Comparison of ENCODE assay signal across 11 cellular contexts in genomic region chr13:101289764-101290163, GRCh38.
DNase-seq lines count a peak whose midpoint lies in the region; ATAC-seq, FAIRE-seq and TF ChIP-seq lines count a peak whose summit lies in the region.
"Had no signal": no experiment of that assay in that cellular context is flagged by ENCODE, and none has a peak within 500 bp of the region (broad histone marks: within the 10 kb centered on the region; RNA-seq: fewer than 3 reads in every experiment).

No MANE protein-coding gene starts in this region.

- no peak overlapping the region for H2BK15ac ChIP-seq in H1 (ENCODE audit: low read length)

- no peak overlapping the region for H2BK12ac ChIP-seq in H1 (ENCODE audit: low read depth, low read length)

- no peaks in the 10 kb centered on the region for H3K79me1 ChIP-seq in H1 (ENCODE audit: low read depth, low read length)

- WGBS in H1 (ENCODE audit: extremely low coverage in 1 of 2, insufficient coverage in 1 of 2, insufficient read length in 1 of 2, insufficient replicate concordance in 2 of 2, low coverage in 1 of 2, low lambda C conversion rate in 2 of 2, missing lambda C conversion rate in 1 of 2), 2 experiments: 37% methylated on average over 5 of the region's 5 CpGs; no CpG with 5 or more reads in 1 of the 2 experiments

- no peak for TF ChIP-seq EP300 in H1 (IDR thresholded peaks at IDR 0.05; ENCODE audit: borderline replicate concordance in 1 of 2, low read depth in 2 of 2, low read length in 2 of 2)

- POLR2A ChIA-PET in activated CD4-positive, alpha-beta T cell treated with anti-CD3 and anti-CD28 coated beads for 36 hours (lab: Charles Lee): no interaction called here
- POLR2A ChIA-PET in activated CD4-positive, alpha-beta T cell treated with anti-CD3 and anti-CD28 coated beads, Interleukin-2, amount 10 ng/mL, durations not matched to agents 7 days and 5 days (lab: Charles Lee): no interaction called here
- POLR2A ChIA-PET in H1 (lab: Charles Lee; ENCODE audit: partially characterized antibody): no interaction called here

- H3K36me3 Mint-ChIP-seq in activated CD4-positive, alpha-beta T cell treated with anti-CD3 and anti-CD28 coated beads for 36 hours (ENCODE audit: low read depth): no peaks in the 10 kb centered on the region
- no peaks in the 10 kb centered on the region for H3K36me3 Mint-ChIP-seq in activated CD4-positive, alpha-beta T cell treated with anti-CD3 and anti-CD28 coated beads, Interleukin-2, amount 10 ng/mL, durations not matched to agents 7 days and 5 days (ENCODE audit: low read depth)

- H4K20me1 ChIP-seq in H1 (replicated peaks in 1 of 2; ENCODE audit: control insufficient read depth in 1 of 2, insufficient read depth in 2 of 2, low read length in 2 of 2): no peaks in the 10 kb centered on the region

- H2BK120ac ChIP-seq in H1 (replicated peaks; ENCODE audit: low read depth, low read length): no peak overlapping the region

- TF ChIP-seq POLR2A in H1 (IDR thresholded peaks at IDR 0.05; ENCODE audit: control extremely low read depth in 1 of 2, low read depth in 2 of 2, low read length in 2 of 2): no peak

- H3K9me3 Mint-ChIP-seq in activated CD4-positive, alpha-beta T cell treated with anti-CD3 and anti-CD28 coated beads for 36 hours (ENCODE audit: low read depth): peaks cover 2% of the 10 kb centered on the region
- H3K9me3 Mint-ChIP-seq in activated CD4-positive, alpha-beta T cell treated with anti-CD3 and anti-CD28 coated beads, Interleukin-2, amount 10 ng/mL, durations not matched to agents 7 days and 5 days: peaks cover 2% of the 10 kb centered on the region
- H3K9me3 Mint-ChIP-seq: stimulated activated naive CD8-positive, alpha-beta T cell treated with anti-CD3 and anti-CD28 coated beads, Interleukin-15, Interleukin-2, amounts not matched to agents 100 ng/mL and 50 ng/mL, for 24 hours had no signal

- H3K4me2 ChIP-seq in H1 (ENCODE audit: insufficient read depth in 1 of 2, low read depth in 2 of 2, low read length in 2 of 2): no peak overlapping the region
- H3K4me2 ChIP-seq: A549 had no signal

- peak; percentile 12 for DNase-seq in activated CD4-positive, alpha-beta T cell treated with anti-CD3 and anti-CD28 coated beads for 36 hours
- no peak for DNase-seq in activated CD4-positive, alpha-beta T cell treated with anti-CD3 and anti-CD28 coated beads, Interleukin-2, amount 10 ng/mL, durations not matched to agents 7 days and 5 days
- peak; percentile 86 for DNase-seq in NCI-H345 (lab: John Stamatoyannopoulos, UW)
- DNase-seq in H1 (ENCODE audit: low read depth in 1 of 2, low spot score in 2 of 2): peak; percentile 2 to 67
- DNase-seq in retina: peak; percentile 75
- DNase-seq in activated naive CD4-positive, alpha-beta T cell (lab: John Stamatoyannopoulos, UW): no peak
- DNase-seq in UCSD-AML1 (lab: John Stamatoyannopoulos, UW; ENCODE audit: unreplicated experiment): no peak
- DNase-seq: activated CD4-positive, alpha-beta T cell treated with anti-CD3 and anti-CD28 coated beads, Interleukin-2, amount 50 U/mL, for 48 hours had no signal

- H3K14ac ChIP-seq in H1 (ENCODE audit: insufficient read length): no peak overlapping the region

- no peak overlapping the region for H4K5ac ChIP-seq in H1 (ENCODE audit: insufficient read length, low read depth, low read length)

- CTCF ChIA-PET in activated CD4-positive, alpha-beta T cell treated with anti-CD3 and anti-CD28 coated beads for 36 hours (lab: Charles Lee): no interaction called here
- CTCF ChIA-PET in activated CD4-positive, alpha-beta T cell treated with anti-CD3 and anti-CD28 coated beads, Interleukin-2, amount 10 ng/mL, durations not matched to agents 7 days and 5 days (lab: Charles Lee): no interaction called here
- CTCF ChIA-PET in H1 (lab: Charles Lee; ENCODE audit: partially characterized antibody): interaction anchor here (0.6 kb wide), 1 partner anchor 132 kb away, joined by 3 read pairs; no protein-coding TSS in a partner anchor

- intact Hi-C loops in activated CD4-positive, alpha-beta T cell treated with anti-CD3 and anti-CD28 coated beads for 36 hours (cut with DNase I, micrococcal nuclease): no loop called here

- no peaks in the 10 kb centered on the region for H3K79me2 ChIP-seq in H1 (ENCODE audit: control insufficient read depth in 1 of 2, insufficient read depth in 2 of 2, low read length in 2 of 2)

- H3K27ac Mint-ChIP-seq in activated CD4-positive, alpha-beta T cell treated with anti-CD3 and anti-CD28 coated beads for 36 hours: no peak overlapping the region
- H3K27ac Mint-ChIP-seq in activated CD4-positive, alpha-beta T cell treated with anti-CD3 and anti-CD28 coated beads, Interleukin-2, amount 10 ng/mL, durations not matched to agents 7 days and 5 days: no peak overlapping the region
- H3K27ac Mint-ChIP-seq: stimulated activated naive CD8-positive, alpha-beta T cell treated with anti-CD3 and anti-CD28 coated beads, Interleukin-15, Interleukin-2, amounts not matched to agents 100 ng/mL and 50 ng/mL, for 24 hours had no signal

- H3K4ac ChIP-seq in H1 (replicated peaks; ENCODE audit: insufficient read length, low read depth, low read length): no peak overlapping the region

- peaks cover 8% of the 10 kb centered on the region for H3K27me3 Mint-ChIP-seq in activated CD4-positive, alpha-beta T cell treated with anti-CD3 and anti-CD28 coated beads for 36 hours
- peaks cover 3% of the 10 kb centered on the region for H3K27me3 Mint-ChIP-seq in activated CD4-positive, alpha-beta T cell treated with anti-CD3 and anti-CD28 coated beads, Interleukin-2, amount 10 ng/mL, durations not matched to agents 7 days and 5 days

- H3K56ac ChIP-seq in H1 (replicated peaks; ENCODE audit: insufficient read length, low read depth, low read length): no peak overlapping the region

- no peak overlapping the region for H2BK5ac ChIP-seq in H1 (ENCODE audit: low read depth, low read length)

- H3K4me3 ChIP-seq in H1 (ENCODE audit: extremely low read depth in 1 of 4, insufficient read depth in 2 of 4, low read depth in 3 of 4, low read length in 4 of 4): no peak overlapping the region
- H3K4me3 ChIP-seq: A549 had no signal

- no peak overlapping the region for H2AK5ac ChIP-seq in H1 (ENCODE audit: low read depth, low read length)

- H3K36me3 ChIP-seq in H1 (ENCODE audit: control insufficient read depth in 2 of 4, insufficient read depth in 4 of 4, low read length in 3 of 4): no peaks in the 10 kb centered on the region

- no peak overlapping the region for H4K91ac ChIP-seq in H1 (replicated peaks; ENCODE audit: insufficient read length, low read length)

- no peak overlapping the region for H3K9ac ChIP-seq in H1 (replicated peaks in 1 of 4; ENCODE audit: extremely low read depth in 1 of 4, low read depth in 3 of 4, low read length in 3 of 4)

- H3K4me1 ChIP-seq in H1 (replicated peaks in 1 of 4; ENCODE audit: control insufficient read depth in 3 of 4, insufficient read depth in 4 of 4, low read length in 3 of 4): peaks cover 0 to 2% (median 0%) of the 10 kb centered on the region in 4 experiments; a peak in 1 of 7 replicates
- H3K4me1 ChIP-seq: A549 had no signal

- H3K9me3 ChIP-seq in H1 (ENCODE audit: insufficient read depth in 2 of 2, low read depth in 1 of 2, low read length in 1 of 2): no peaks in the 10 kb centered on the region
- H3K9me3 ChIP-seq: A549 had no signal

- H2BK20ac ChIP-seq in H1 (ENCODE audit: low read length): no peak overlapping the region

- no peak overlapping the region for H3K18ac ChIP-seq in H1 (ENCODE audit: extremely low read depth, low read length)

- H3K27me3 ChIP-seq in H1 (replicated peaks in 1 of 4; ENCODE audit: control insufficient read depth in 3 of 4, extremely low read depth in 1 of 4, insufficient read depth in 3 of 4, low read length in 3 of 4): no peaks in the 10 kb centered on the region

- ATAC-seq in activated CD4-positive, alpha-beta T cell treated with anti-CD3 and anti-CD28 coated beads for 36 hours: no peak
- ATAC-seq in GM19324 (IDR thresholded peaks at IDR 0.05; ENCODE audit: low FRiP score, unreplicated experiment): no peak
- ATAC-seq: A549 had no signal

- H3K23me2 ChIP-seq in H1 (ENCODE audit: low read depth, low read length): no peaks in the 10 kb centered on the region

- no peak for TF ChIP-seq CTCF in H1 (IDR thresholded peaks at IDR 0.05; ENCODE audit: control extremely low read depth in 1 of 3, insufficient read depth in 1 of 3, low read depth in 1 of 3, low read length in 3 of 3)

- H3K23ac ChIP-seq in H1 (ENCODE audit: insufficient read length): no peak overlapping the region

- no peak overlapping the region for H4K8ac ChIP-seq in H1 (ENCODE audit: extremely low read depth, insufficient read depth, low read length)

- no peaks in the 10 kb centered on the region for H3K4me1 Mint-ChIP-seq in activated CD4-positive, alpha-beta T cell treated with anti-CD3 and anti-CD28 coated beads for 36 hours
- no peaks in the 10 kb centered on the region for H3K4me1 Mint-ChIP-seq in activated CD4-positive, alpha-beta T cell treated with anti-CD3 and anti-CD28 coated beads, Interleukin-2, amount 10 ng/mL, durations not matched to agents 7 days and 5 days

- FAIRE-seq in H1 (lab: Jason Lieb, UNC): peak; percentile 50
- FAIRE-seq: A549 had no signal

- no peak for TF ChIP-seq RAD21 in H1 (IDR thresholded peaks at IDR 0.05 in 1 of 2, conservative IDR thresholded peaks at IDR 0.05 in 1 of 2; ENCODE audit: low read depth in 2 of 2, low read length in 2 of 2)

- no peak overlapping the region for H2AFZ ChIP-seq in H1 (ENCODE audit: low read length)

- H3K27ac ChIP-seq in H1 (ENCODE audit: low read depth, low read length): no peak overlapping the region
- H3K27ac ChIP-seq: A549 had no signal

- H3K4me3 Mint-ChIP-seq in activated CD4-positive, alpha-beta T cell treated with anti-CD3 and anti-CD28 coated beads for 36 hours: no peak overlapping the region
- H3K4me3 Mint-ChIP-seq in activated CD4-positive, alpha-beta T cell treated with anti-CD3 and anti-CD28 coated beads, Interleukin-2, amount 10 ng/mL, durations not matched to agents 7 days and 5 days: no peak overlapping the region
- H3K4me3 Mint-ChIP-seq: stimulated activated naive CD8-positive, alpha-beta T cell treated with anti-CD3 and anti-CD28 coated beads, Interleukin-15, Interleukin-2, amounts not matched to agents 100 ng/mL and 50 ng/mL, for 24 hours had no signal

TF ChIP-seq in H1, 55 proteins besides CTCF, POLR2A, EP300 and RAD21 (continues in another document):
- TF ChIP-seq GTF2F1 (IDR thresholded peaks at IDR 0.05; ENCODE audit: borderline replicate concordance, low read depth, low read length): no peak
- TF ChIP-seq PHF8 (conservative IDR thresholded peaks at IDR 0.05; ENCODE audit: low read depth, low read length): no peak
- TF ChIP-seq CEBPB (IDR thresholded peaks at IDR 0.05; ENCODE audit: low read depth, low read length): no peak
- no peak for TF ChIP-seq RNF2 (IDR thresholded peaks at IDR 0.05; ENCODE audit: borderline replicate concordance, low read depth, low read length, missing control alignments, poor library complexity, severe bottlenecking)
- no peak for TF ChIP-seq TBP (IDR thresholded peaks at IDR 0.05; ENCODE audit: low read depth, low read length)
- TF ChIP-seq CHD1 (IDR thresholded peaks at IDR 0.05; ENCODE audit: low read depth, low read length): no peak
- TF ChIP-seq SP4 (IDR thresholded peaks at IDR 0.05; ENCODE audit: low read length): no peak
- no peak for TF ChIP-seq SRF (IDR thresholded peaks at IDR 0.05; ENCODE audit: low read depth, low read length)
- no peak for TF ChIP-seq BRCA1 (IDR thresholded peaks at IDR 0.05; ENCODE audit: low read depth, low read length)

Comparison
In these comparisons a context has a peak if more than half of its experiments do, and no peak if none do; other contexts are left out.
1. DNase-seq: peak in activated CD4-positive, alpha-beta T cell treated with anti-CD3 and anti-CD28 coated beads for 36 hours (single experiment), NCI-H345 (single experiment), H1 (2 of 2) and retina (single experiment); none in activated CD4-positive, alpha-beta T cell treated with anti-CD3 and anti-CD28 coated beads, Interleukin-2, amount 10 ng/mL, durations not matched to agents 7 days and 5 days (single experiment), activated naive CD4-positive, alpha-beta T cell (0 of 4) and UCSD-AML1 (single experiment).